ENCODE assay signal across 30 cellular contexts in genomic region chr10:2899246-2899645, GRCh38.
"Had no signal": no experiment of that assay in that cellular context is flagged by ENCODE, and none has a peak within 500 bp of the region (broad histone marks: within the 10 kb centered on the region; RNA-seq: fewer than 3 reads in every experiment).

No MANE protein-coding gene starts in this region.

- H3K4me1 ChIP-seq: esophagus muscularis mucosa, foreskin keratinocyte, gastroesophageal sphincter, heart left ventricle, left lung, prostate gland, suprapubic skin, transverse colon, upper lobe of right lung, uterus had no signal

- H3K27ac Mint-ChIP-seq: dendritic cell treated with granulocyte-macrophage colony-stimulating factor and Interleukin-4, amounts not matched to agents 40 ng/mL and 50 ng/mL, for 4 days; mesothelial cell of epicardium; naive B cell; natural killer cell treated with Interleukin-12 subunit alpha and Interleukin-12 subunit beta and Interleukin-15 and Interleukin-18, amount 100 ng/mL, for 72 hours; stimulated activated naive CD8-positive, alpha-beta T cell treated with anti-CD3 and anti-CD28 coated beads, Interleukin-15, amount 100 ng/mL, for 72 hours had no signal

- FAIRE-seq: colon, endothelial cell of umbilical vein had no signal

- ATAC-seq: foreskin keratinocyte; gastroesophageal sphincter; heart left ventricle; left cardiac atrium; left lung; mucosa of descending colon; natural killer cell treated with Interleukin-12 subunit alpha and Interleukin-12 subunit beta and Interleukin-15 and Interleukin-18, amount 100 ng/mL, for 72 hours; right cardiac atrium; stimulated activated naive CD8-positive, alpha-beta T cell treated with anti-CD3 and anti-CD28 coated beads, Interleukin-15, amount 100 ng/mL, for 72 hours had no signal

- H3K9me3 Mint-ChIP-seq: dendritic cell treated with granulocyte-macrophage colony-stimulating factor and Interleukin-4, amounts not matched to agents 40 ng/mL and 50 ng/mL, for 4 days; mesothelial cell of epicardium; naive B cell; natural killer cell treated with Interleukin-12 subunit alpha and Interleukin-12 subunit beta and Interleukin-15 and Interleukin-18, amount 100 ng/mL, for 72 hours; stimulated activated naive CD8-positive, alpha-beta T cell treated with anti-CD3 and anti-CD28 coated beads, Interleukin-15, amount 100 ng/mL, for 72 hours had no signal

- H3K36me3 ChIP-seq: esophagus muscularis mucosa, gastroesophageal sphincter, heart left ventricle, left lung, prostate gland, suprapubic skin, transverse colon, upper lobe of right lung, uterus had no signal

- H3K4me3 Mint-ChIP-seq: dendritic cell treated with granulocyte-macrophage colony-stimulating factor and Interleukin-4, amounts not matched to agents 40 ng/mL and 50 ng/mL, for 4 days; mesothelial cell of epicardium; naive B cell; natural killer cell treated with Interleukin-12 subunit alpha and Interleukin-12 subunit beta and Interleukin-15 and Interleukin-18, amount 100 ng/mL, for 72 hours; neural crest cell; stimulated activated naive CD8-positive, alpha-beta T cell treated with anti-CD3 and anti-CD28 coated beads, Interleukin-15, amount 100 ng/mL, for 72 hours had no signal

- H3K4me1 Mint-ChIP-seq: mesothelial cell of epicardium, naive B cell had no signal

- H3K27me3 ChIP-seq: foreskin keratinocyte, left lung, transverse colon, upper lobe of right lung, uterus had no signal

- H3K36me3 Mint-ChIP-seq: mesothelial cell of epicardium; naive B cell; natural killer cell treated with Interleukin-12 subunit alpha and Interleukin-12 subunit beta and Interleukin-15 and Interleukin-18, amount 100 ng/mL, for 72 hours had no signal

- H3K4me2 ChIP-seq: hepatocyte, smooth muscle cell had no signal

- H3K9me3 ChIP-seq: esophagus muscularis mucosa, gastroesophageal sphincter, heart left ventricle, left lung, mucosa of descending colon, prostate gland, suprapubic skin, transverse colon, upper lobe of right lung, uterus had no signal

- H3K4me3 ChIP-seq: esophagus muscularis mucosa, gastroesophageal sphincter, heart left ventricle, hepatocyte, left lung, mucosa of descending colon, prostate gland, smooth muscle cell, suprapubic skin, transverse colon, upper lobe of right lung, uterus had no signal

- H3K27ac ChIP-seq: esophagus muscularis mucosa, foreskin keratinocyte, gastroesophageal sphincter, heart left ventricle, hepatocyte, left lung, prostate gland, suprapubic skin, transverse colon, upper lobe of right lung, uterus had no signal

- H2AFZ ChIP-seq: hepatocyte had no signal

- H3K79me2 ChIP-seq: hepatocyte had no signal

- DNase-seq: effector memory CD4-positive, alpha-beta T cell; foreskin keratinocyte; heart left ventricle; left cardiac atrium; left lung; mesenchymal stem cell; mucosa of descending colon; naive B cell; right cardiac atrium; stimulated activated CD4-positive, alpha-beta T cell treated with anti-CD3 and anti-CD28 coated beads, Interleukin-12 subunit alpha, Interleukin-12 subunit beta, amount 100 ng/mL, for 4 hours; stimulated activated CD4-positive, alpha-beta T cell treated with anti-CD3 and anti-CD28 coated beads, Interleukin-1b, Interleukin-23, amount 100 ng/mL, for 48 hours; stimulated activated CD4-positive, alpha-beta T cell treated with anti-CD3 and anti-CD28 coated beads, Interleukin-4, amount 100 ng/mL, for 1 hour; stimulated activated CD8-positive, alpha-beta memory T cell treated with anti-CD3 and anti-CD28 coated beads, Interleukin-4, amount 100 ng/mL, for 48 hours; stimulated activated naive CD4-positive, alpha-beta T cell; stimulated activated naive CD8-positive, alpha-beta T cell treated with anti-CD3 and anti-CD28 coated beads, Interleukin-15, amount 100 ng/mL, for 72 hours; transverse colon; upper lobe of right lung; uterus had no signal
